Comparison of ENCODE assay signal across 15 cellular contexts in the genomic region with DNA sequence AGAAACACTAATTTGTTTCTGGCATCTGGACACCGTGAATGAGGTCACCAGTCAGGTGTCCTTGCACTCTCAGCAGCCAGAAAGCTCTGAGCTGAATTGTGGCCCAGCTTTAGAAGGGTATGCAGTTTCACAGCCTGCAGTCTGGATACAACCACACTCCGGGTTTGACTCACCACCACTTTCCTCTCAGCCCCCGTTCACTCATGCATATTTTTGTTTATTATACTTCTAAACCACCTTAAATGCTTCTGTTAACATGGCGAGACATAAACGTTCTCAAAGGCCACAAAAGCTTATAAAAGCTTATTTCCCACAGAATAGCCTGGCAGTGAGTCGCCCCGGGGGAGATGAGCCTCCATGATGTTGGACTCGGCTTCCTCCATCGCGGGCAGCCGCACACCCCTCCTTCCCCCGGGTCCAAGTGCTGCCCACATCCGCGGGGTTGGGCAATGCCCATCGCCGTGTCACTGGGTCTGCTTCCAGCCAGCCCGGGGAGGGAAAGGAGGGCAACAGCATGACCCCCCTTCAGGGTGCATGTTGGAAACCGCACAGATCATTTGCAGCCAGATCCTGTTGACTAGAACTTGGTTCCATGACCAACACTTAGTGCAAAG. TPM values are rescaled to one million over a fixed set of nuclear protein-coding genes. Genes with fewer than 3 reads are reported as not detected.
DNase-seq lines count a peak whose midpoint lies in the region; ATAC-seq and TF ChIP-seq lines count a peak whose summit lies in the region.
"Had no signal": no experiment of that assay in that cellular context is flagged by ENCODE, and none has a peak within 500 bp of the region (broad histone marks: within the 10 kb centered on the region; RNA-seq: fewer than 3 reads in every experiment).

No MANE protein-coding gene starts in this region.

- H3K9me3 ChIP-seq in right atrium auricular region (no peaks in the 10 kb centered on the region), aorta (ENCODE audit: control insufficient read depth, low read length) (no peaks in the 10 kb centered on the region), endodermal cell (ENCODE audit: control insufficient read depth, low read length) (peaks cover 22% of the 10 kb centered on the region)

- no peaks in the 10 kb centered on the region for H3K9me3 Mint-ChIP-seq in activated T-helper 17 cell treated with anti-CD3 and anti-CD28 coated beads, Interleukin-2, amount 50 U/mL, for 72 hours
- peaks cover 26% of the 10 kb centered on the region for H3K9me3 Mint-ChIP-seq in endodermal cell

- no peak overlapping the region for H3K27ac Mint-ChIP-seq in activated T-helper 17 cell treated with anti-CD3 and anti-CD28 coated beads, Interleukin-2, amount 50 U/mL, for 72 hours
- H3K27ac Mint-ChIP-seq in endodermal cell: no peak overlapping the region
- H3K27ac Mint-ChIP-seq: activated T-helper 2 cell treated with anti-CD3 and anti-CD28 coated beads, Interferon-gamma antibody, Interleukin-2, Interleukin-4, amounts not matched to agents 10 μg/mL and 5 μg/mL and 100 μg/mL, durations not matched to agents 14 hours and 24 hours and 36 hours; B cell; stimulated activated naive CD8-positive, alpha-beta T cell treated with anti-CD3 and anti-CD28 coated beads, Interleukin-15, amount 100 ng/mL, for 72 hours had no signal

- H3K36me3 Mint-ChIP-seq in activated T-helper 17 cell treated with anti-CD3 and anti-CD28 coated beads, Interleukin-2, amount 50 U/mL, for 72 hours (ENCODE audit: low read depth): no peaks in the 10 kb centered on the region
- H3K36me3 Mint-ChIP-seq in endodermal cell (ENCODE audit: low read depth): no peaks in the 10 kb centered on the region

- H3K4me1 ChIP-seq in right atrium auricular region (peaks cover 0 to 29% of the 10 kb centered on the region in 2 donors), aorta (ENCODE audit: control insufficient read depth in 1 of 2, insufficient read depth in 2 of 2, low read length in 2 of 2) (peaks cover 2 to 7% of the 10 kb centered on the region in 2 donors), endodermal cell (ENCODE audit: control insufficient read depth, insufficient read depth, low read length) (no peaks in the 10 kb centered on the region)

- no peaks in the 10 kb centered on the region for H3K36me3 ChIP-seq in right atrium auricular region
- no peaks in the 10 kb centered on the region for H3K36me3 ChIP-seq in aorta (ENCODE audit: control insufficient read depth in 1 of 2, insufficient read depth in 2 of 2, low read length in 1 of 2)
- no peaks in the 10 kb centered on the region for H3K36me3 ChIP-seq in endodermal cell (ENCODE audit: control insufficient read depth, insufficient read depth, low read length)

- no peak overlapping the region for H3K4me3 Mint-ChIP-seq in activated T-helper 17 cell treated with anti-CD3 and anti-CD28 coated beads, Interleukin-2, amount 50 U/mL, for 72 hours
- H3K4me3 Mint-ChIP-seq in endodermal cell: no peak overlapping the region
- H3K4me3 Mint-ChIP-seq: B cell; H9; stimulated activated naive CD8-positive, alpha-beta T cell treated with anti-CD3 and anti-CD28 coated beads, Interleukin-15, amount 100 ng/mL, for 72 hours had no signal

- peak; percentile 74 for DNase-seq in cardiac septum (ENCODE audit: low spot score)
- no peak for DNase-seq in right atrium auricular region (ENCODE audit: low spot score)
- DNase-seq in iPS-NIHi11 (ENCODE audit: low spot score): peak; percentile 4
- DNase-seq in aorta: peak in 1 of 2 donors; percentile 77
- DNase-seq in NCI-H128 (lab: John Stamatoyannopoulos, UW; ENCODE audit: unreplicated experiment): no peak
- DNase-seq in endodermal cell: no peak
- DNase-seq: H9; kidney; NCI-H69; stimulated activated naive CD8-positive, alpha-beta T cell treated with anti-CD3 and anti-CD28 coated beads, Interleukin-15, amount 100 ng/mL, for 72 hours had no signal

- H3K27ac ChIP-seq in right atrium auricular region: peak overlapping the region in 1 of 2 donors; percentile 23
- H3K27ac ChIP-seq in aorta (ENCODE audit: low read depth in 1 of 2, low read length in 2 of 2): peak overlapping the region; percentile 90 to 91
- no peak overlapping the region for H3K27ac ChIP-seq in endodermal cell (ENCODE audit: low read depth, low read length)

- H3K27me3 ChIP-seq in right atrium auricular region: no peaks in the 10 kb centered on the region
- no peaks in the 10 kb centered on the region for H3K27me3 ChIP-seq in aorta (ENCODE audit: control insufficient read depth in 1 of 2, insufficient read depth in 2 of 2, low read length in 1 of 2)
- H3K27me3 ChIP-seq in endodermal cell (ENCODE audit: control insufficient read depth, insufficient read depth, low read length, poor library complexity, severe bottlenecking): no peaks in the 10 kb centered on the region

- intact Hi-C loops in cardiac septum (cut with DNase I) (no loop called here), aorta (cut with DNase I) (loop anchor here in 1 of 2 donors (1.0 to 5.0 kb wide), 3 partner anchors 16 to 108 kb away; a partner anchor contains a TSS)

- H3K4me3 ChIP-seq in right atrium auricular region (no peak overlapping the region), aorta (ENCODE audit: low read length in 2 of 2) (no peak overlapping the region), endodermal cell (ENCODE audit: low read length) (no peak overlapping the region)
- H3K4me3 ChIP-seq: skin epidermis had no signal

- 6 to 9% methylated on average over 18 of the region's 18 CpGs for WGBS in aorta, 2 donors
- 93 to 94% methylated on average over 12 to 18 of the region's 18 CpGs for WGBS in endodermal cell (ENCODE audit: insufficient coverage in 1 of 2, insufficient read length in 1 of 2), 2 experiments

- H3K4me1 Mint-ChIP-seq in activated T-helper 17 cell treated with anti-CD3 and anti-CD28 coated beads, Interleukin-2, amount 50 U/mL, for 72 hours: no peaks in the 10 kb centered on the region
- H3K4me1 Mint-ChIP-seq in endodermal cell: no peaks in the 10 kb centered on the region
- H3K4me1 Mint-ChIP-seq: B cell; stimulated activated naive CD8-positive, alpha-beta T cell treated with anti-CD3 and anti-CD28 coated beads, Interleukin-15, amount 100 ng/mL, for 72 hours had no signal

- TF ChIP-seq CTCF in right atrium auricular region (IDR thresholded peaks at IDR 0.05) (no peak), endodermal cell (conservative IDR thresholded peaks at IDR 0.05) (no peak)

- H3K27me3 Mint-ChIP-seq in activated T-helper 17 cell treated with anti-CD3 and anti-CD28 coated beads, Interleukin-2, amount 50 U/mL, for 72 hours: no peaks in the 10 kb centered on the region
- peaks cover 4% of the 10 kb centered on the region for H3K27me3 Mint-ChIP-seq in endodermal cell (ENCODE audit: insufficient read depth)
- H3K27me3 Mint-ChIP-seq: stimulated activated naive CD8-positive, alpha-beta T cell treated with anti-CD3 and anti-CD28 coated beads, Interleukin-15, amount 100 ng/mL, for 72 hours had no signal

- ATAC-seq in activated T-helper 17 cell treated with anti-CD3 and anti-CD28 coated beads, Interleukin-2, amount 50 U/mL, for 72 hours (replicated peaks): peak; percentile 58
- ATAC-seq in aorta (ENCODE audit: low FRiP score) (peak; percentile 39), GM19035 (IDR thresholded peaks at IDR 0.05; ENCODE audit: unreplicated experiment) (no peak)
- ATAC-seq: stimulated activated naive CD8-positive, alpha-beta T cell treated with anti-CD3 and anti-CD28 coated beads, Interleukin-15, amount 100 ng/mL, for 72 hours had no signal

- no peak overlapping the region for H3K9ac ChIP-seq in endodermal cell (ENCODE audit: extremely low read depth, low read length, poor library complexity, severe bottlenecking)

RNA-seq across cellular contexts. Expression of a gene that starts 16.9 kb away (rescaled TPM):
- total RNA-seq in cardiac septum (35.6 TPM), right atrium auricular region (10 to 100 TPM; 34.1 to 39.6 TPM), aorta (10 to 100 TPM; 62.1 to 71.4 TPM), endodermal cell (10 to 100 TPM; 46.8 to 50.4 TPM)
- 10 to 100 TPM; 33.1 to 50.8 TPM for total RNA-seq in activated T-helper 17 cell treated with anti-CD3 and anti-CD28 coated beads, Interleukin-2, amount 50 U/mL, for 72 hours
- 10 to 100 TPM; 32.6 to 71.4 TPM for polyA plus RNA-seq in aorta
- 48.2 TPM for polyA plus RNA-seq in endodermal cell (2013, experiment 1 of 2)
- 42.7 TPM for polyA plus RNA-seq in endodermal cell (2013, experiment 2 of 2)

Comparison
In these comparisons a context has a peak if more than half of its experiments do, and no peak if none do; other contexts are left out.
1. DNase-seq: peak in cardiac septum (single experiment) and iPS-NIHi11 (single experiment); none in right atrium auricular region (single experiment), NCI-H128 (single experiment) and endodermal cell (single experiment).